Comparison of ENCODE assay signal across 9 cellular contexts in the genomic region with DNA sequence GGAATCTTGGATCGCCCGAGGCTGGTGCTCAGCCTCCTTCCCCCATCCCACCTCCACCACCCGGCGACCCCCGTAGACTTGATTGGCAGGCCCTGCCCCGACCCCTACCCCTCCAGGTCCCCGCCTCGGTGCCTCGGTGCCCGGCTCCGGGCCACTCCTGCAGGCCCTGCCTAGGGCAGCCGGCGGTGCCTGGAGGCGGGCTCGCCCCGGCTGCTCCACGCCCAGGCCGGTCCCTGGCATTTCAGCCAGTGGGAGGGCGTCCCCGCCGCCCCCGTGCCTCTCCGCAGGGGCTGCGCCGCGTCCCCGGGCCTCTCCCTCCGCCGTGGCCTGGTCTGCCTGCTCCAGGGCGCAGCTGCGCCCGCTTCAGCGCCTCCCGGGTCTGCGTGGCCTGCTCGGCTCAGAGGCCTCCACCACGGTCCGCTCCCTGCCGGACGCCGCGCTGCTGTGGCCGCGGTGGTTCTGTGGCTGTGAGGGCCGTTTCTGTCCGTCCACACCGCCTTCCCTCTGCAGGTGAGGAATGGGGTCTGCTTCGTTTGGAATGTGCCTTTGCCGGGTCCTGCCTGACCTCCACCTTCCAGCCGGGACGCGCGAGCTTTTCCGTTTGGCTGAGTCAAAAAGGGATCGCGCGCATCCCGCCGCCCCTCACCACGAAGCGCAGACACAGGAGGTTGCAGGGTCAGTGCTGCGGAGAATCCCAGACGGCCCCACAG. TPM values are rescaled to one million over a fixed set of nuclear protein-coding genes. Genes with fewer than 3 reads are reported as not detected.
DNase-seq lines count a peak whose midpoint lies in the region; ATAC-seq and TF ChIP-seq lines count a peak whose summit lies in the region.
"Had no signal": no experiment of that assay in that cellular context is flagged by ENCODE, and none has a peak within 500 bp of the region (broad histone marks: within the 10 kb centered on the region; RNA-seq: fewer than 3 reads in every experiment).

No MANE protein-coding gene starts in this region.

- H3K4me3 ChIP-seq in ascending aorta: peak overlapping the region; percentile 34 to 66
- H3K4me3 ChIP-seq in hepatocyte: peak overlapping the region; percentile 21
- H3K4me3 ChIP-seq in ovary: peak overlapping the region; percentile 37

- TF ChIP-seq EP300 in ovary (IDR thresholded peaks at IDR 0.05): no peak

- H3K27ac ChIP-seq in ascending aorta: peak overlapping the region; percentile 19 to 27
- H3K27ac ChIP-seq in hepatocyte: no peak overlapping the region
- H3K27ac ChIP-seq in ovary: peak overlapping the region; percentile 40 to 89

- H3K9me2 ChIP-seq in hepatocyte (replicated peaks; ENCODE audit: insufficient read depth): no peaks in the 10 kb centered on the region

- no peak for ATAC-seq in GM18868 (IDR thresholded peaks at IDR 0.05; ENCODE audit: unreplicated experiment)
- ATAC-seq in HG03520 (IDR thresholded peaks at IDR 0.05; ENCODE audit: unreplicated experiment): no peak
- no peak for ATAC-seq in HG03469 (IDR thresholded peaks at IDR 0.05; ENCODE audit: unreplicated experiment)

- H2AFZ ChIP-seq in hepatocyte: peak overlapping the region; percentile 58

- H3K4me1 ChIP-seq in ascending aorta (peaks cover 0 to 4% of the 10 kb centered on the region in 2 donors), hepatocyte (ENCODE audit: insufficient read depth) (peaks cover 13% of the 10 kb centered on the region), ovary (ENCODE audit: insufficient read depth) (peaks cover 12% of the 10 kb centered on the region)

- TF ChIP-seq POLR2A in ovary (IDR thresholded peaks at IDR 0.05): no peak

- H3K27me3 ChIP-seq in ascending aorta (no peaks in the 10 kb centered on the region), hepatocyte (peaks cover 50% of the 10 kb centered on the region), ovary (no peaks in the 10 kb centered on the region)

- peak overlapping the region; percentile 88 for H3K4me2 ChIP-seq in hepatocyte

- intact Hi-C loops in ascending aorta (cut with DNase I) (no loop called here), ovary (cut with DNase I) (no loop called here)

- H3K79me2 ChIP-seq in hepatocyte: no peaks in the 10 kb centered on the region

- H4K20me1 ChIP-seq in hepatocyte (ENCODE audit: insufficient read depth, poor library complexity, severe bottlenecking): no peaks in the 10 kb centered on the region

- WGBS in hepatocyte (ENCODE audit: low lambda C conversion rate, missing lambda C conversion rate): 2% methylated on average over 55 of the region's 63 CpGs
- WGBS in ovary, 3 donors: 0 to 1% (median 0%) methylated on average over 19 to 63 of the region's 63 CpGs

- H3K36me3 ChIP-seq in ascending aorta: no peaks in the 10 kb centered on the region
- no peaks in the 10 kb centered on the region for H3K36me3 ChIP-seq in hepatocyte (replicated peaks; ENCODE audit: insufficient read depth, low read depth)
- no peaks in the 10 kb centered on the region for H3K36me3 ChIP-seq in ovary

- DNase-seq in AG08396 (ENCODE audit: low spot score) (peak; percentile 42), ascending aorta (ENCODE audit: low spot score in 2 of 2) (no peak), hepatocyte (ENCODE audit: low spot score) (peak; percentile 49), ovary (peak; percentile 37 to 79 (median 60)), NCI-H774 (lab: John Stamatoyannopoulos, UW) (no peak)

- TF ChIP-seq CTCF in ascending aorta (IDR thresholded peaks at IDR 0.05): no peak
- no peak for TF ChIP-seq CTCF in hepatocyte (IDR thresholded peaks at IDR 0.05; ENCODE audit: poor library complexity)
- no peak for TF ChIP-seq CTCF in ovary (IDR thresholded peaks at IDR 0.05)

- no peaks in the 10 kb centered on the region for H3K9me3 ChIP-seq in ascending aorta
- no peaks in the 10 kb centered on the region for H3K9me3 ChIP-seq in hepatocyte (ENCODE audit: low read depth)
- H3K9me3 ChIP-seq in ovary: no peaks in the 10 kb centered on the region

RNA-seq across cellular contexts. Expression of gene IRX4, which starts 48.3 kb away (rescaled TPM):
- total RNA-seq in ascending aorta (not detected), hepatocyte (not detected in 2 replicates), ovary (under 1 TPM in 1 of 7 donors, not detected in 6; 0.23 TPM)
- polyA plus RNA-seq in hepatocyte (not detected in 2 replicates), ovary (not detected)
- total RNA-seq: activated CD8-positive, alpha-beta memory T cell treated with anti-CD3 and anti-CD28 coated beads for 36 hours had no signal

Comparison
In these comparisons a context has a peak if more than half of its experiments do, and no peak if none do; other contexts are left out.
1. DNase-seq: peak in AG08396 (single experiment), hepatocyte (single experiment) and ovary (5 of 5); none in ascending aorta (0 of 2) and NCI-H774 (single experiment).
2. Peak in every context shown above with its lines, with median percentiles within 50 percentile points of each other: H3K4me3 ChIP-seq.